Comparison of ENCODE assay signal across 29 cellular contexts in genomic region chr12:94198872-94199271, GRCh38. TPM values are rescaled to one million over a fixed set of nuclear protein-coding genes. Genes with fewer than 3 reads are reported as not detected.
DNase-seq lines count a peak whose midpoint lies in the region; ATAC-seq and TF ChIP-seq lines count a peak whose summit lies in the region.
"Had no signal": no experiment of that assay in that cellular context is flagged by ENCODE, and none has a peak within 500 bp of the region (broad histone marks: within the 10 kb centered on the region; RNA-seq: fewer than 3 reads in every experiment).

No MANE protein-coding gene starts in this region.

- no peaks in the 10 kb centered on the region for H3K9me3 ChIP-seq in CD4-positive, alpha-beta memory T cell (ENCODE audit: control insufficient read depth in 1 of 2, low read length in 2 of 2)
- H3K9me3 ChIP-seq in neutrophil, result no peaks in the 10 kb centered on the region
- H3K9me3 ChIP-seq: adrenal gland, Caco-2, esophagus muscularis mucosa, right lobe of liver had no signal

- peaks cover 16% of the 10 kb centered on the region for H3K4me1 ChIP-seq in CD4-positive, alpha-beta memory T cell (ENCODE audit: insufficient read depth, low read length)
- H3K4me1 ChIP-seq in neutrophil (ENCODE audit: control insufficient read depth in 1 of 2, insufficient read depth in 1 of 2, low read depth in 1 of 2, low read length in 1 of 2), result peaks cover 16 to 28% of the 10 kb centered on the region in 2 experiments
- H3K4me1 ChIP-seq: adrenal gland, BLaER1, Caco-2, esophagus muscularis mucosa had no signal

- no peak overlapping the region for H3K4me3 ChIP-seq in CD4-positive, alpha-beta memory T cell (ENCODE audit: low read length in 2 of 2)
- H3K4me3 ChIP-seq in LNCaP clone FGC (ENCODE audit: low read depth, low read length), result no peak overlapping the region
- H3K4me3 ChIP-seq in neutrophil (ENCODE audit: low read depth in 1 of 2, low read length in 1 of 2), result no peak overlapping the region
- H3K4me3 ChIP-seq: adrenal gland, BLaER1, esophagus muscularis mucosa, right lobe of liver, spleen had no signal

- intact Hi-C loops in CD4-positive, alpha-beta memory T cell (cut with micrococcal nuclease), result no loop called here
- intact Hi-C loops in activated B cell treated with CpG ODN at 0.5 μM for 24 hours (cut with micrococcal nuclease), result loop anchor here (2.0 kb wide), 1 partner anchor 334 kb away; no protein-coding TSS in a partner anchor

- peaks cover 38 to 42% of the 10 kb centered on the region in 2 donors for H3K36me3 Mint-ChIP-seq in CD4-positive, alpha-beta memory T cell
- peaks cover 58% of the 10 kb centered on the region for H3K36me3 Mint-ChIP-seq in activated B cell treated with CpG ODN at 0.5 μM for 24 hours (ENCODE audit: low read depth)

- no peaks in the 10 kb centered on the region for H3K9me3 Mint-ChIP-seq in CD4-positive, alpha-beta memory T cell
- H3K9me3 Mint-ChIP-seq in activated B cell treated with CpG ODN at 0.5 μM for 24 hours, result no peaks in the 10 kb centered on the region

- TF ChIP-seq CTCF in LNCaP clone FGC (IDR thresholded peaks at IDR 0.05; ENCODE audit: control insufficient read depth, extremely low read depth, insufficient read depth) (0 out of 2 replicates have a peak, but pooled peaks have one; percentile 12), activated B cell treated with CpG ODN at 0.5 μM for 24 hours (IDR thresholded peaks at IDR 0.05) (no peak), neutrophil (IDR thresholded peaks at IDR 0.05) (no peak)

- H3K4me1 Mint-ChIP-seq in CD4-positive, alpha-beta memory T cell, result peaks cover 11 to 30% (median 19%) of the 10 kb centered on the region in 4 donors
- peaks cover 18% of the 10 kb centered on the region for H3K4me1 Mint-ChIP-seq in activated B cell treated with CpG ODN at 0.5 μM for 24 hours

- no peaks in the 10 kb centered on the region for H3K36me3 ChIP-seq in CD4-positive, alpha-beta memory T cell (ENCODE audit: insufficient read depth, low read length)
- peaks cover 90% of the 10 kb centered on the region for H3K36me3 ChIP-seq in neutrophil
- H3K36me3 ChIP-seq: adrenal gland, BLaER1, esophagus muscularis mucosa, right lobe of liver had no signal

- no peak overlapping the region for H3K4me3 Mint-ChIP-seq in CD4-positive, alpha-beta memory T cell
- H3K4me3 Mint-ChIP-seq in activated B cell treated with CpG ODN at 0.5 μM for 24 hours, result no peak overlapping the region
- H3K4me3 Mint-ChIP-seq: activated CD4-positive, alpha-beta T cell treated with anti-CD3 and anti-CD28 coated beads, Interleukin-2, amount 10 ng/mL, durations not matched to agents 24 days and 14 days; activated CD8-positive, alpha-beta memory T cell treated with anti-CD3 and anti-CD28 coated beads, Interleukin-2, amount 10 ng/mL, durations not matched to agents 7 days and 5 days had no signal

- CTCF ChIA-PET in CD4-positive, alpha-beta memory T cell (lab: Charles Lee; ENCODE audit: partially characterized antibody), result no interaction called here
- CTCF ChIA-PET in activated B cell treated with CpG ODN at 0.5 μM for 24 hours (lab: Charles Lee), result no interaction called here

- DNase-seq in CD4-positive, alpha-beta memory T cell, result no peak
- no peak for DNase-seq in LNCaP clone FGC (ENCODE audit: low read depth)
- DNase-seq in activated B cell treated with CpG ODN at 0.5 μM for 24 hours, result no peak
- DNase-seq in NCI-H2227 (lab: John Stamatoyannopoulos, UW; ENCODE audit: unreplicated experiment), result no peak
- DNase-seq: activated CD4-positive, alpha-beta T cell treated with anti-CD3 and anti-CD28 coated beads, Interleukin-2, amount 10 ng/mL, durations not matched to agents 24 days and 14 days; activated CD8-positive, alpha-beta memory T cell treated with anti-CD3 and anti-CD28 coated beads, Interleukin-2, amount 10 ng/mL, durations not matched to agents 7 days and 5 days; activated naive CD4-positive, alpha-beta T cell treated with Interleukin-2 at 50 U/mL for 16 hours; activated T-cell treated with anti-CD3 and anti-CD28 coated beads, Interleukin-2, amount 50 U/mL, for 48 hours; adrenal gland; central memory CD4-positive, alpha-beta T cell; foreskin fibroblast; head of caudate nucleus; NCI-H1105; NCI-H187; NCI-H526; NK-92 treated with Interleukin-12 subunit alpha and Interleukin-12 subunit beta, amount 100 ng/mL, for 24 hours; right lobe of liver; SHP77 treated with DMSO at 0.1 percent for 48 hours; spleen; stimulated activated CD4-positive, alpha-beta T cell treated with anti-CD3 and anti-CD28 coated beads, Interleukin-4, amount 100 ng/mL, for 1 hour; trophoblast cell had no signal

- no peaks in the 10 kb centered on the region for H3K27me3 Mint-ChIP-seq in CD4-positive, alpha-beta memory T cell
- no peaks in the 10 kb centered on the region for H3K27me3 Mint-ChIP-seq in activated B cell treated with CpG ODN at 0.5 μM for 24 hours
- H3K27me3 Mint-ChIP-seq: activated CD4-positive, alpha-beta T cell treated with anti-CD3 and anti-CD28 coated beads, Interleukin-2, amount 10 ng/mL, durations not matched to agents 24 days and 14 days; activated CD8-positive, alpha-beta memory T cell treated with anti-CD3 and anti-CD28 coated beads, Interleukin-2, amount 10 ng/mL, durations not matched to agents 7 days and 5 days had no signal

- no peak for ATAC-seq in activated B cell treated with CpG ODN at 0.5 μM for 24 hours (ENCODE audit: low read depth)
- ATAC-seq in SK-N-SH treated with all-trans-retinoic acid at 6 μM for 48 hours, result no peak
- ATAC-seq in HG03280 (IDR thresholded peaks at IDR 0.05; ENCODE audit: unreplicated experiment), result no peak
- no peak for ATAC-seq in GM19328 (IDR thresholded peaks at IDR 0.05; ENCODE audit: unreplicated experiment)
- ATAC-seq: activated CD8-positive, alpha-beta memory T cell treated with anti-CD3 and anti-CD28 coated beads, Interleukin-2, amount 10 ng/mL, durations not matched to agents 7 days and 5 days had no signal

- POLR2A ChIA-PET in CD4-positive, alpha-beta memory T cell (lab: Charles Lee; ENCODE audit: partially characterized antibody), result interaction anchor here (1.1 to 1.5 kb wide), 2 partner anchors 10 to 45 kb away, joined by 3 read pairs; no protein-coding TSS in a partner anchor
- POLR2A ChIA-PET in activated B cell treated with CpG ODN at 0.5 μM for 24 hours (lab: Charles Lee), result no interaction called here

- H3K27ac Mint-ChIP-seq in CD4-positive, alpha-beta memory T cell, result peak overlapping the region in 4 of 7 donors; percentile 6 to 79 (median 14)
- peak overlapping the region; percentile 48 for H3K27ac Mint-ChIP-seq in activated B cell treated with CpG ODN at 0.5 μM for 24 hours
- H3K27ac Mint-ChIP-seq: activated CD4-positive, alpha-beta T cell treated with anti-CD3 and anti-CD28 coated beads, Interleukin-2, amount 10 ng/mL, durations not matched to agents 24 days and 14 days; activated CD8-positive, alpha-beta memory T cell treated with anti-CD3 and anti-CD28 coated beads, Interleukin-2, amount 10 ng/mL, durations not matched to agents 7 days and 5 days had no signal

- no peak overlapping the region for H3K27ac ChIP-seq in CD4-positive, alpha-beta memory T cell (ENCODE audit: low read depth, low read length)
- peak overlapping the region; percentile 50 for H3K27ac ChIP-seq in neutrophil
- H3K27ac ChIP-seq: adrenal gland, BLaER1, esophagus muscularis mucosa, right lobe of liver, spleen, VCaP had no signal

- no peaks in the 10 kb centered on the region for H3K27me3 ChIP-seq in CD4-positive, alpha-beta memory T cell (ENCODE audit: insufficient read depth, low read length)
- no peaks in the 10 kb centered on the region for H3K27me3 ChIP-seq in neutrophil
- H3K27me3 ChIP-seq: adrenal gland, BLaER1, esophagus muscularis mucosa, right lobe of liver, spleen had no signal

TF ChIP-seq in SK-N-SH treated with all-trans-retinoic acid at 6 μM for 48 hours, 23 proteins besides CTCF, POLR2A, EP300 and RAD21 (continues in another document):
- TF ChIP-seq ZNF70 (CRISPR knock-in tag; IDR thresholded peaks at IDR 0.05) (no peak), BACH2 (CRISPR knock-in tag; IDR thresholded peaks at IDR 0.05; ENCODE audit: borderline replicate concordance) (no peak), PPARA (CRISPR knock-in tag; IDR thresholded peaks at IDR 0.05; ENCODE audit: borderline replicate concordance) (no peak), ZNF565 (CRISPR knock-in tag; conservative IDR thresholded peaks at IDR 0.05; ENCODE audit: low read depth) (no peak), ESRRG (CRISPR knock-in tag; IDR thresholded peaks at IDR 0.05) (no peak), ZNF8 (CRISPR knock-in tag; IDR thresholded peaks at IDR 0.05) (no peak), ARNTL (CRISPR knock-in tag; IDR thresholded peaks at IDR 0.05; ENCODE audit: borderline replicate concordance, low read depth) (no peak), OSR1 (CRISPR knock-in tag; IDR thresholded peaks at IDR 0.05) (no peak)
- TF ChIP-seq, protein P1, sequence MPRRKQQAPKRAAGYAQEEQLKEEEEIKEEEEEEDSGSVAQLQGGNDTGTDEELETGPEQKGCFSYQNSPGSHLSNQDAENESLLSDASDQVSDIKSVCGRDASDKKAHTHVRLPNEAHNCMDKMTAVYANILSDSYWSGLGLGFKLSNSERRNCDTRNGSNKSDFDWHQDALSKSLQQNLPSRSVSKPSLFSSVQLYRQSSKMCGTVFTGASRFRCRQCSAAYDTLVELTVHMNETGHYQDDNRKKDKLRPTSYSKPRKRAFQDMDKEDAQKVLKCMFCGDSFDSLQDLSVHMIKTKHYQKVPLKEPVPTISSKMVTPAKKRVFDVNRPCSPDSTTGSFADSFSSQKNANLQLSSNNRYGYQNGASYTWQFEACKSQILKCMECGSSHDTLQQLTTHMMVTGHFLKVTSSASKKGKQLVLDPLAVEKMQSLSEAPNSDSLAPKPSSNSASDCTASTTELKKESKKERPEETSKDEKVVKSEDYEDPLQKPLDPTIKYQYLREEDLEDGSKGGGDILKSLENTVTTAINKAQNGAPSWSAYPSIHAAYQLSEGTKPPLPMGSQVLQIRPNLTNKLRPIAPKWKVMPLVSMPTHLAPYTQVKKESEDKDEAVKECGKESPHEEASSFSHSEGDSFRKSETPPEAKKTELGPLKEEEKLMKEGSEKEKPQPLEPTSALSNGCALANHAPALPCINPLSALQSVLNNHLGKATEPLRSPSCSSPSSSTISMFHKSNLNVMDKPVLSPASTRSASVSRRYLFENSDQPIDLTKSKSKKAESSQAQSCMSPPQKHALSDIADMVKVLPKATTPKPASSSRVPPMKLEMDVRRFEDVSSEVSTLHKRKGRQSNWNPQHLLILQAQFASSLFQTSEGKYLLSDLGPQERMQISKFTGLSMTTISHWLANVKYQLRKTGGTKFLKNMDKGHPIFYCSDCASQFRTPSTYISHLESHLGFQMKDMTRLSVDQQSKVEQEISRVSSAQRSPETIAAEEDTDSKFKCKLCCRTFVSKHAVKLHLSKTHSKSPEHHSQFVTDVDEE (CRISPR knock-in tag; IDR thresholded peaks at IDR 0.05), result no peak

RNA-seq across cellular contexts. Expression of gene PLXNC1, which starts 50.5 kb away (rescaled TPM):
- 10 to 100 TPM; 26.4 to 27.6 TPM for total RNA-seq in CD4-positive, alpha-beta memory T cell
- polyA plus RNA-seq in CD4-positive, alpha-beta memory T cell, result 1 to 10 TPM; 2.9 to 8.3 TPM
- 27.0 and 30.9 TPM in 2 replicates for total RNA-seq in activated B cell treated with CpG ODN at 0.5 μM for 24 hours
